ENCODE assay signal across 24 cellular contexts in genomic region chr19:7979559-7979958, GRCh38. TPM values are rescaled to one million over a fixed set of nuclear protein-coding genes. Genes with fewer than 3 reads are reported as not detected.
DNase-seq lines count a peak whose midpoint lies in the region; ATAC-seq and TF ChIP-seq lines count a peak whose summit lies in the region.
"Had no signal": no experiment of that assay in that cellular context is flagged by ENCODE, and none has a peak within 500 bp of the region (broad histone marks: within the 10 kb centered on the region; RNA-seq: fewer than 3 reads in every experiment).

No MANE protein-coding gene starts in this region.

- DNase-seq in MCF 10A (ENCODE audit: unreplicated experiment) (no peak), breast epithelium (ENCODE audit: low spot score in 2 of 2) (no peak), right lobe of liver (peak in 2 of 3 donors; percentile 38 to 76), spleen (peak; percentile 48), NCI-H82 (lab: John Stamatoyannopoulos, UW) (no peak)
- DNase-seq in activated naive CD4-positive, alpha-beta T cell treated with anti-CD3 and anti-CD28 coated beads, Interleukin-2, amount 10 ng/mL, durations not matched to agents 7 days and 5 days, result no peak
- DNase-seq: ACHN; Caco-2; CD4-positive, alpha-beta T cell; DND-41; GOT3; HCEC 1CT; KG1; NCI-H1092 treated with DMSO at 0.1 percent for 48 hours; NCI-H1436 treated with DMSO at 0.1 percent for 48 hours; NCI-H2029; NCI-H226; NCI-H510A treated with DMSO at 0.1 percent for 48 hours; NCI-H748 treated with DMSO at 0.1 percent for 48 hours; NK-92 treated with Interleukin-12 subunit alpha and Interleukin-12 subunit beta, amount 100 ng/mL, for 24 hours had no signal

- H3K4me3 Mint-ChIP-seq in MCF 10A (ENCODE audit: unreplicated experiment), result no peak overlapping the region
- no peak overlapping the region for H3K4me3 Mint-ChIP-seq in activated naive CD4-positive, alpha-beta T cell treated with anti-CD3 and anti-CD28 coated beads, Interleukin-2, amount 10 ng/mL, durations not matched to agents 7 days and 5 days
- H3K4me3 Mint-ChIP-seq: CD4-positive, alpha-beta T cell had no signal

- H3K27me3 ChIP-seq in breast epithelium, result no peaks in the 10 kb centered on the region
- H3K27me3 ChIP-seq in right lobe of liver, result no peaks in the 10 kb centered on the region
- H3K27me3 ChIP-seq in spleen (replicated peaks in 1 of 7), result no peaks in the 10 kb centered on the region
- H3K27me3 ChIP-seq: BLaER1 had no signal

- H3K4me1 ChIP-seq in breast epithelium, result no peaks in the 10 kb centered on the region
- H3K4me1 ChIP-seq in right lobe of liver, result peaks cover 0 to 29% (median 13%) of the 10 kb centered on the region in 4 donors
- H3K4me1 ChIP-seq in spleen, result peaks cover 0 to 26% (median 15%) of the 10 kb centered on the region in 6 donors
- H3K4me1 ChIP-seq: Caco-2 had no signal

- no peaks in the 10 kb centered on the region for H3K9me3 Mint-ChIP-seq in MCF 10A (ENCODE audit: unreplicated experiment)
- H3K9me3 Mint-ChIP-seq in activated naive CD4-positive, alpha-beta T cell treated with anti-CD3 and anti-CD28 coated beads, Interleukin-2, amount 10 ng/mL, durations not matched to agents 7 days and 5 days, result no peaks in the 10 kb centered on the region
- H3K9me3 Mint-ChIP-seq: CD4-positive, alpha-beta T cell had no signal

- no peaks in the 10 kb centered on the region for H3K9me3 ChIP-seq in breast epithelium
- H3K9me3 ChIP-seq in right lobe of liver, result no peaks in the 10 kb centered on the region
- no peaks in the 10 kb centered on the region for H3K9me3 ChIP-seq in spleen
- H3K9me3 ChIP-seq: BLaER1, Caco-2 had no signal

- H3K27ac ChIP-seq in breast epithelium, result no peak overlapping the region
- no peak overlapping the region for H3K27ac ChIP-seq in right lobe of liver
- no peak overlapping the region for H3K27ac ChIP-seq in spleen
- H3K27ac ChIP-seq: 22Rv1, BLaER1, HL-60 had no signal

- TF ChIP-seq CTCF in MCF 10A (IDR thresholded peaks at IDR 0.05; ENCODE audit: unreplicated experiment), result no peak
- TF ChIP-seq CTCF in breast epithelium (IDR thresholded peaks at IDR 0.05), result no peak
- TF ChIP-seq CTCF in right lobe of liver (IDR thresholded peaks at IDR 0.05), result no peak
- no peak for TF ChIP-seq CTCF in spleen (IDR thresholded peaks at IDR 0.05 in 8 of 11, conservative IDR thresholded peaks at IDR 0.05 in 3 of 11)

- peaks cover 6% of the 10 kb centered on the region for H3K36me3 ChIP-seq in breast epithelium
- peaks cover 0 to 25% (median 3%) of the 10 kb centered on the region in 4 donors for H3K36me3 ChIP-seq in right lobe of liver
- peaks cover 4 to 99% (median 65%) of the 10 kb centered on the region in 6 donors for H3K36me3 ChIP-seq in spleen

- CTCF ChIA-PET in MCF 10A (lab: Yijun Ruan, JAX), result no interaction called here
- CTCF ChIA-PET in activated naive CD4-positive, alpha-beta T cell treated with anti-CD3 and anti-CD28 coated beads, Interleukin-2, amount 10 ng/mL, durations not matched to agents 7 days and 5 days (lab: Charles Lee), result no interaction called here

- peak; percentile 46 to 66 (median 58) for ATAC-seq in right lobe of liver
- ATAC-seq: SK-N-SH treated with all-trans-retinoic acid at 6 μM for 48 hours had no signal

- intact Hi-C loops in MCF 10A (cut with micrococcal nuclease), result loop anchor here (10.0 kb wide), 1 partner anchor 175 kb away; no protein-coding TSS in a partner anchor
- intact Hi-C loops in breast epithelium (cut with DNase I; ENCODE audit: low total_unique reads), result no loop called here
- intact Hi-C loops in right lobe of liver (cut with DNase I), result no loop called here
- intact Hi-C loops in spleen (cut with DNase I; ENCODE audit: low total_unique reads), result no loop called here

- H3K36me3 Mint-ChIP-seq in MCF 10A (ENCODE audit: insufficient read depth, unreplicated experiment), result peaks cover 52% of the 10 kb centered on the region
- peaks cover 12% of the 10 kb centered on the region for H3K36me3 Mint-ChIP-seq in activated naive CD4-positive, alpha-beta T cell treated with anti-CD3 and anti-CD28 coated beads, Interleukin-2, amount 10 ng/mL, durations not matched to agents 7 days and 5 days

- H3K4me3 ChIP-seq in breast epithelium, result no peak overlapping the region
- no peak overlapping the region for H3K4me3 ChIP-seq in right lobe of liver
- H3K4me3 ChIP-seq in spleen, result no peak overlapping the region
- H3K4me3 ChIP-seq: BLaER1 had no signal

- H3K27me3 Mint-ChIP-seq in MCF 10A (ENCODE audit: insufficient read depth, unreplicated experiment), result no peaks in the 10 kb centered on the region
- H3K27me3 Mint-ChIP-seq in activated naive CD4-positive, alpha-beta T cell treated with anti-CD3 and anti-CD28 coated beads, Interleukin-2, amount 10 ng/mL, durations not matched to agents 7 days and 5 days, result no peaks in the 10 kb centered on the region
- H3K27me3 Mint-ChIP-seq: CD4-positive, alpha-beta T cell had no signal

- no TSS peak for BruUV-seq in MCF 10A (replicated peaks; lab: Mats Ljungman, UMichigan)

- WGBS in right lobe of liver (ENCODE audit: insufficient coverage, low coverage, low lambda C conversion rate, missing lambda C conversion rate), result 0% methylated on average over 1 of the region's 8 CpGs
- WGBS in spleen, 5 donors, result 93 to 98% (median 96%) methylated on average over 4 to 8 of the region's 8 CpGs; no CpG with 5 or more reads in 1 of the 5 donors

- POLR2A ChIA-PET in MCF 10A (lab: Yijun Ruan, JAX), result no interaction called here

- peak overlapping the region; percentile 39 for H3K27ac Mint-ChIP-seq in MCF 10A (ENCODE audit: low read depth, unreplicated experiment)
- no peak overlapping the region for H3K27ac Mint-ChIP-seq in activated naive CD4-positive, alpha-beta T cell treated with anti-CD3 and anti-CD28 coated beads, Interleukin-2, amount 10 ng/mL, durations not matched to agents 7 days and 5 days
- H3K27ac Mint-ChIP-seq: CD4-positive, alpha-beta T cell had no signal

- peaks cover 7% of the 10 kb centered on the region for H3K4me1 Mint-ChIP-seq in MCF 10A (ENCODE audit: insufficient read depth, unreplicated experiment)
- H3K4me1 Mint-ChIP-seq in activated naive CD4-positive, alpha-beta T cell treated with anti-CD3 and anti-CD28 coated beads, Interleukin-2, amount 10 ng/mL, durations not matched to agents 7 days and 5 days, result no peaks in the 10 kb centered on the region

- TF ChIP-seq POLR2A in breast epithelium (IDR thresholded peaks at IDR 0.05), result no peak
- no peak for TF ChIP-seq POLR2A in right lobe of liver (IDR thresholded peaks at IDR 0.05)
- TF ChIP-seq POLR2A in spleen (IDR thresholded peaks at IDR 0.05), result no peak

RNA-seq across cellular contexts. Expression of gene ELAVL1, which starts 25.9 kb away (rescaled TPM):
- total RNA-seq in MCF 10A (2022) (53.7 and 58.1 TPM in 2 replicates), breast epithelium (10 to 100 TPM; 28.6 to 30.8 (median 29.7) TPM), right lobe of liver (10 to 100 TPM; 25.3 to 33.6 (median 30.3) TPM), spleen (10 to 100 TPM; 28.2 to 66.7 (median 52.9) TPM)
- polyA plus RNA-seq in spleen, result 10 to 100 TPM; 13.5 to 21.2 (median 18.9) TPM

RNA-seq across cellular contexts. Expression of gene TIMM44, which starts 36.1 kb away (rescaled TPM):
- total RNA-seq in MCF 10A (2022) (91.3 and 142 TPM in 2 replicates), breast epithelium (10 to 100 TPM; 29.3 to 59.6 (median 57.8) TPM), right lobe of liver (10 to 100 TPM; 26.1 to 41.7 (median 36.9) TPM), spleen (10 to 100 TPM; 33.2 to 94.9 (median 63.5) TPM)
- polyA plus RNA-seq in spleen, result 10 to 100 TPM; 37.4 to 67.3 (median 66.0) TPM

RNA-seq across cellular contexts. Expression of gene CTXN1, which starts 53.6 kb away (rescaled TPM):
- total RNA-seq in MCF 10A (2022) (4.0 and 5.2 TPM in 2 replicates), breast epithelium (1 to 10 TPM in 2 of 3 donors, under 1 TPM in 1; 0.32 to 9.5 (median 5.6) TPM), right lobe of liver (under 1 TPM in 2 of 6 experiments, not detected in 4; 0.18 to 0.49 TPM), spleen (1 to 10 TPM; 1.2 to 4.4 (median 2.1) TPM)
- polyA plus RNA-seq in spleen, result under 1 TPM; 0.11 to 0.96 (median 0.64) TPM
- total RNA-seq: CD4-positive, alpha-beta T cell had no signal

RNA-seq across cellular contexts. Expression of gene SNAPC2, which starts 59.4 kb away (rescaled TPM):
- total RNA-seq in MCF 10A (2022), result 24.1 and 27.1 TPM in 2 replicates
- total RNA-seq in breast epithelium, result 10 to 100 TPM; 13.8 to 14.8 (median 13.8) TPM
- total RNA-seq in right lobe of liver, result 1 to 10 TPM; 3.5 to 7.8 (median 5.2) TPM
- 10 to 100 TPM; 13.8 to 23.9 (median 17.7) TPM for total RNA-seq in spleen
- 10 to 100 TPM; 13.1 to 23.0 (median 19.3) TPM for polyA plus RNA-seq in spleen

Comparison
In these comparisons a context has a peak if more than half of its experiments do, and no peak if none do; other contexts are left out.
1. DNase-seq: peak in right lobe of liver (2 of 3) and spleen (single experiment); none in MCF 10A (single experiment), breast epithelium (0 of 2), activated naive CD4-positive, alpha-beta T cell treated with anti-CD3 and anti-CD28 coated beads, Interleukin-2, amount 10 ng/mL, durations not matched to agents 7 days and 5 days (single experiment) and NCI-H82 (single experiment).